In genomic region chr2:174681983-174682577, GRCh38 we compare ENCODE assay signal across 8 cellular contexts.
A peak's percentile ranks its signal among the peaks of the same experiment; 100 is the strongest.
DNase-seq lines count a peak whose midpoint lies in the region; ATAC-seq and TF ChIP-seq lines count a peak whose summit lies in the region.

No MANE protein-coding gene starts in this region.

- H3K36me3 ChIP-seq in brain microvascular endothelial cell (replicated peaks): no peaks in the 10 kb centered on the region
- H3K36me3 ChIP-seq in kidney epithelial cell (ENCODE audit: control insufficient read depth, insufficient read depth, low read length): no peaks in the 10 kb centered on the region

- peak overlapping the region; percentile 80 for H3K4me3 ChIP-seq in brain microvascular endothelial cell (ENCODE audit: low read depth, low read length)
- H3K4me3 ChIP-seq in kidney epithelial cell (ENCODE audit: low read depth, low read length): peak overlapping the region; percentile 87

- TF ChIP-seq CTCF in brain microvascular endothelial cell (IDR thresholded peaks at IDR 0.05; ENCODE audit: low read depth, low read length, missing control alignments) (no peak), kidney epithelial cell (IDR thresholded peaks at IDR 0.05; ENCODE audit: insufficient read depth, low read length, poor library complexity, severe bottlenecking) (no peak)

- H3K27me3 ChIP-seq in brain microvascular endothelial cell (replicated peaks) (no peaks in the 10 kb centered on the region), kidney epithelial cell (ENCODE audit: control insufficient read depth, insufficient read depth, low read length) (peaks cover 2% of the 10 kb centered on the region)

- peak; percentile 40 for ATAC-seq in HG03039 (IDR thresholded peaks at IDR 0.05; ENCODE audit: unreplicated experiment)

- H3K27ac ChIP-seq in brain microvascular endothelial cell: peak overlapping the region; percentile 61

- in situ Hi-C loops in brain microvascular endothelial cell (cut with HindIII; ENCODE audit: low pct_ligation_motif_present, low sequenced_read_pairs): loop anchor here (25.0 kb wide), 1 partner anchor 95 kb away; the partner anchor contains the start of gene WIPF1

- DNase-seq in NK-92 treated with Interleukin-12 subunit alpha and Interleukin-12 subunit beta, amount 100 ng/mL, for 24 hours (lab: John Stamatoyannopoulos, UW): peak; percentile 27
- DNase-seq in NK-92 (lab: John Stamatoyannopoulos, UW; ENCODE audit: unreplicated experiment) (no peak), T-helper 1 cell (peak; percentile 21 to 42 (median 35)), brain microvascular endothelial cell (peak; percentile 26), kidney epithelial cell (ENCODE audit: low read depth) (no peak), NCI-H1048 (lab: John Stamatoyannopoulos, UW) (no peak)
- peak; percentile 33 for DNase-seq in stimulated activated CD4-positive, alpha-beta T cell treated with anti-CD3 and anti-CD28 coated beads, Interleukin-4, amount 100 ng/mL, for 24 hours

Comparison
In these comparisons a context has a peak if more than half of its experiments do, and no peak if none do; other contexts are left out.
1. DNase-seq: peak in NK-92 treated with Interleukin-12 subunit alpha and Interleukin-12 subunit beta, amount 100 ng/mL, for 24 hours (single experiment), T-helper 1 cell (5 of 5), brain microvascular endothelial cell (single experiment) and stimulated activated CD4-positive, alpha-beta T cell treated with anti-CD3 and anti-CD28 coated beads, Interleukin-4, amount 100 ng/mL, for 24 hours (single experiment); none in NK-92 (single experiment), kidney epithelial cell (single experiment) and NCI-H1048 (single experiment).